14 cellular contexts compared by ENCODE assay signal in genomic region chr1:87969040-87969439, GRCh38.
DNase-seq lines count a peak whose midpoint lies in the region; ATAC-seq, FAIRE-seq and TF ChIP-seq lines count a peak whose summit lies in the region.
"Had no signal": no experiment of that assay in that cellular context is flagged by ENCODE, and none has a peak within 500 bp of the region (broad histone marks: within the 10 kb centered on the region; RNA-seq: fewer than 3 reads in every experiment).

No MANE protein-coding gene starts in this region.

- intact Hi-C loops in IMR-90 (cut with micrococcal nuclease): no loop called here
- intact Hi-C loops in thyroid gland (cut with DNase I): no loop called here

- no peak overlapping the region for H2BK120ac ChIP-seq in IMR-90 (ENCODE audit: low read depth, low read length)

- H3K4me2 ChIP-seq in IMR-90 (ENCODE audit: low read depth, low read length): no peak overlapping the region
- H3K4me2 ChIP-seq in astrocyte (ENCODE audit: low read length): peak overlapping the region; percentile 77
- no peak overlapping the region for H3K4me2 ChIP-seq in neural cell (ENCODE audit: low read length)

- no peaks in the 10 kb centered on the region for H3K36me3 Mint-ChIP-seq in astrocyte (ENCODE audit: low read depth, unreplicated experiment)
- H3K36me3 Mint-ChIP-seq: CD4-positive, CD25-positive, alpha-beta regulatory T cell had no signal

- H3K4me1 ChIP-seq in IMR-90 (ENCODE audit: control insufficient read depth, insufficient read depth, low read length): peaks cover 11% of the 10 kb centered on the region
- peaks cover 17% of the 10 kb centered on the region for H3K4me1 ChIP-seq in astrocyte (ENCODE audit: insufficient read depth, low read length)
- H3K4me1 ChIP-seq in thyroid gland: peaks cover 14 to 15% of the 10 kb centered on the region in 2 donors

- no peak overlapping the region for H4K91ac ChIP-seq in IMR-90 (ENCODE audit: insufficient read depth, low read depth, low read length)

- H4K20me1 ChIP-seq in IMR-90 (ENCODE audit: insufficient read depth, low read length) (no peaks in the 10 kb centered on the region), astrocyte (ENCODE audit: insufficient read depth, low read length) (no peaks in the 10 kb centered on the region), neural cell (ENCODE audit: insufficient read depth) (no peaks in the 10 kb centered on the region)

- H4K8ac ChIP-seq in IMR-90 (ENCODE audit: low read depth in 2 of 2, low read length in 2 of 2): peak overlapping the region; percentile 2 to 65; a peak in 2 of 4 replicates

- TF ChIP-seq EP300 in neural cell (conservative IDR thresholded peaks at IDR 0.05; ENCODE audit: poor library complexity, severe bottlenecking): peak; percentile 64

- H3K4me1 Mint-ChIP-seq in astrocyte (ENCODE audit: low read depth, unreplicated experiment): peaks cover 16% of the 10 kb centered on the region
- H3K4me1 Mint-ChIP-seq: CD4-positive, CD25-positive, alpha-beta regulatory T cell had no signal

- CTCF ChIA-PET in IMR-90 (lab: Yijun Ruan, JAX): interaction anchor here (0.7 to 1.2 kb wide), 3 partner anchors 13 to 38 kb away, joined by 3 to 4 read pairs (median 3); no protein-coding TSS in a partner anchor

- H3K27me3 Mint-ChIP-seq in astrocyte (ENCODE audit: low read depth, unreplicated experiment): no peaks in the 10 kb centered on the region
- H3K27me3 Mint-ChIP-seq: CD4-positive, CD25-positive, alpha-beta regulatory T cell had no signal

- no peak for TF ChIP-seq RAD21 in IMR-90 (IDR thresholded peaks at IDR 0.05; ENCODE audit: low read length)
- TF ChIP-seq RAD21 in neural cell (conservative IDR thresholded peaks at IDR 0.05): no peak

- FAIRE-seq in astrocyte (lab: Jason Lieb, UNC): no peak

- DNase-seq in IMR-90 (no peak), astrocyte (ENCODE audit: low read depth) (no peak), thyroid gland (no peak), NCI-H345 (lab: John Stamatoyannopoulos, UW) (no peak), DMS 273 (lab: John Stamatoyannopoulos, UW; ENCODE audit: unreplicated experiment) (no peak), germinal center (ENCODE audit: low spot score) (no peak)
- DNase-seq: CD4-positive, CD25-positive, alpha-beta regulatory T cell; DMS53; NCI-H1092; NCI-H146; NCI-H2081; NCI-H524 had no signal

- H2AFZ ChIP-seq in IMR-90 (replicated peaks; ENCODE audit: low read length, poor library complexity): no peak overlapping the region
- no peak overlapping the region for H2AFZ ChIP-seq in astrocyte (ENCODE audit: low read depth, low read length)
- H2AFZ ChIP-seq in neural cell (ENCODE audit: low read depth, low read length): no peak overlapping the region

- H3K9me1 ChIP-seq in IMR-90 (ENCODE audit: insufficient read depth, low read length): 0 out of 2 replicates have a peak, but pooled peaks cover 5% of the 10 kb centered on the region

- peaks cover 2% of the 10 kb centered on the region for H3K9me3 Mint-ChIP-seq in astrocyte (ENCODE audit: unreplicated experiment)

- no peak overlapping the region for H2BK20ac ChIP-seq in IMR-90 (ENCODE audit: low read depth, low read length)

- H3K9ac ChIP-seq in IMR-90 (ENCODE audit: low read depth, low read length) (no peak overlapping the region), astrocyte (ENCODE audit: low read length) (no peak overlapping the region), neural cell (ENCODE audit: low read length) (peak overlapping the region; percentile 30)

- H3K79me1 ChIP-seq in IMR-90 (ENCODE audit: low read depth in 1 of 2, low read length in 2 of 2): no peaks in the 10 kb centered on the region

- H3K4ac ChIP-seq in IMR-90 (ENCODE audit: low read depth, low read length): no peak overlapping the region

- no peak overlapping the region for H3K27ac Mint-ChIP-seq in astrocyte (ENCODE audit: unreplicated experiment)
- H3K27ac Mint-ChIP-seq: CD4-positive, CD25-positive, alpha-beta regulatory T cell had no signal

- H3K14ac ChIP-seq in IMR-90 (replicated peaks; ENCODE audit: low read depth, low read length): no peak overlapping the region

- no peak for ATAC-seq in IMR-90 (ENCODE audit: low read depth)
- ATAC-seq in GM18498 (IDR thresholded peaks at IDR 0.05; ENCODE audit: unreplicated experiment): no peak

- no peak overlapping the region for H3K4me3 ChIP-seq in IMR-90 (ENCODE audit: insufficient read depth, low read depth, low read length)
- no peak overlapping the region for H3K4me3 ChIP-seq in astrocyte (ENCODE audit: insufficient read depth, low read depth, low read length)
- H3K4me3 ChIP-seq in neural cell (ENCODE audit: low read length): peak overlapping the region; percentile 32
- no peak overlapping the region for H3K4me3 ChIP-seq in thyroid gland (replicated peaks in 1 of 3)

- H3K79me2 ChIP-seq in astrocyte (ENCODE audit: insufficient read depth, low read length) (no peaks in the 10 kb centered on the region), neural cell (replicated peaks; ENCODE audit: insufficient read depth, low read length) (no peaks in the 10 kb centered on the region)

- H3K27me3 ChIP-seq in IMR-90 (ENCODE audit: control insufficient read depth, insufficient read depth, low read length): no peaks in the 10 kb centered on the region
- no peaks in the 10 kb centered on the region for H3K27me3 ChIP-seq in astrocyte (ENCODE audit: insufficient read depth, low read length)
- H3K27me3 ChIP-seq in neural cell (ENCODE audit: insufficient read depth, low read depth, low read length): no peaks in the 10 kb centered on the region
- no peaks in the 10 kb centered on the region for H3K27me3 ChIP-seq in thyroid gland

- no peak overlapping the region for H3K18ac ChIP-seq in IMR-90 (ENCODE audit: low read depth, low read length)

- no CpG with 5 or more reads among the region's 2 CpGs for WGBS in IMR-90 (ENCODE audit: extremely low coverage in 2 of 2, insufficient read length in 1 of 2), 2 experiments
- WGBS in thyroid gland, 2 donors: 70 to 82% methylated on average over 2 of the region's 2 CpGs

- H3K23ac ChIP-seq in IMR-90 (ENCODE audit: low read depth, low read length): no peak overlapping the region

- no peak overlapping the region for H4K5ac ChIP-seq in IMR-90 (ENCODE audit: low read depth, low read length)

- no peak overlapping the region for H2AK9ac ChIP-seq in IMR-90 (replicated peaks; ENCODE audit: low read depth, low read length, poor library complexity)

- dilution Hi-C loops in IMR-90 (cut with HindIII; ENCODE audit: low sequenced_read_pairs, unreplicated experiment): no loop called here

- H3K9me3 ChIP-seq in IMR-90 (ENCODE audit: control insufficient read depth, insufficient read depth, low read length) (no peaks in the 10 kb centered on the region), astrocyte (ENCODE audit: insufficient read depth, low read depth, low read length) (no peaks in the 10 kb centered on the region), neural cell (ENCODE audit: low read length) (no peaks in the 10 kb centered on the region), thyroid gland (no peaks in the 10 kb centered on the region)

- H2BK5ac ChIP-seq in IMR-90 (ENCODE audit: low read depth, low read length, poor library complexity, severe bottlenecking): no peak overlapping the region

- no peak overlapping the region for H3K56ac ChIP-seq in IMR-90 (ENCODE audit: extremely low read depth, insufficient read depth, low read length)

- no peak overlapping the region for H3K4me3 Mint-ChIP-seq in astrocyte (ENCODE audit: unreplicated experiment)
- H3K4me3 Mint-ChIP-seq: CD4-positive, CD25-positive, alpha-beta regulatory T cell had no signal

- H2BK15ac ChIP-seq in IMR-90 (ENCODE audit: low read depth, low read length): no peak overlapping the region

- no TSS peak for BruUV-seq in IMR-90 (replicated peaks; lab: Mats Ljungman, UMichigan)

- H2AK5ac ChIP-seq in IMR-90 (ENCODE audit: low read depth, low read length): no peak overlapping the region

- no peaks in the 10 kb centered on the region for H3F3A ChIP-seq in neural cell (ENCODE audit: insufficient read depth, low read length, poor library complexity, severe bottlenecking)

- POLR2A ChIA-PET in IMR-90 (lab: Charles Lee; ENCODE audit: unreplicated experiment): no interaction called here

- no peak overlapping the region for H3K27ac ChIP-seq in IMR-90 (ENCODE audit: insufficient read depth, low read length)
- H3K27ac ChIP-seq in astrocyte (ENCODE audit: low read depth, low read length): peak overlapping the region; percentile 68
- peak overlapping the region; percentile 72 for H3K27ac ChIP-seq in neural cell (ENCODE audit: low read length)
- H3K27ac ChIP-seq in thyroid gland: peak overlapping the region; percentile 64 to 86 (median 75)

- no peak for TF ChIP-seq CTCF in IMR-90 (conservative IDR thresholded peaks at IDR 0.05; ENCODE audit: low read depth, low read length)
- TF ChIP-seq CTCF in astrocyte (IDR thresholded peaks at IDR 0.05; ENCODE audit: insufficient read depth, low read depth, low read length): no peak
- no peak for TF ChIP-seq CTCF in neural cell (IDR thresholded peaks at IDR 0.05; ENCODE audit: poor library complexity, severe bottlenecking)
- no peak for TF ChIP-seq CTCF in thyroid gland (IDR thresholded peaks at IDR 0.05)

- no peaks in the 10 kb centered on the region for H3K36me3 ChIP-seq in IMR-90 (ENCODE audit: control insufficient read depth, insufficient read depth, low read length)
- no peaks in the 10 kb centered on the region for H3K36me3 ChIP-seq in astrocyte (ENCODE audit: insufficient read depth, low read length)
- no peaks in the 10 kb centered on the region for H3K36me3 ChIP-seq in neural cell (ENCODE audit: insufficient read depth, low read length)
- H3K36me3 ChIP-seq in thyroid gland: no peaks in the 10 kb centered on the region

- H3K9me2 ChIP-seq in neural cell (ENCODE audit: insufficient read depth, low read length): no peaks in the 10 kb centered on the region

- in situ Hi-C loops in IMR-90 (cut with MboI; ENCODE audit: low sequenced_read_pairs): no loop called here

- TF ChIP-seq POLR2A in IMR-90 (IDR thresholded peaks at IDR 0.05; ENCODE audit: low read depth, low read length) (no peak), thyroid gland (IDR thresholded peaks at IDR 0.05) (no peak)

TF ChIP-seq in IMR-90, 13 proteins besides CTCF, POLR2A, EP300 and RAD21 (continues in another document):
- no peak for TF ChIP-seq MAZ (IDR thresholded peaks at IDR 0.05; ENCODE audit: borderline replicate concordance, low read depth, low read length)
- no peak for TF ChIP-seq FOS (IDR thresholded peaks at IDR 0.05; ENCODE audit: low read depth, low read length)

TF ChIP-seq in neural cell, 6 proteins besides CTCF, POLR2A, EP300 and RAD21 (continues in another document):
- no peak for TF ChIP-seq SMC3 (conservative IDR thresholded peaks at IDR 0.05; ENCODE audit: poor library complexity)
- TF ChIP-seq EZH2 (IDR thresholded peaks at IDR 0.05; ENCODE audit: borderline replicate concordance, insufficient read depth, low read length, poor library complexity, severe bottlenecking): no peak
- TF ChIP-seq TAF1 (IDR thresholded peaks at IDR 0.05; ENCODE audit: low read depth): no peak
- no peak for TF ChIP-seq MXI1 (conservative IDR thresholded peaks at IDR 0.05; ENCODE audit: poor library complexity, severe bottlenecking)
- peak; percentile 75 for TF ChIP-seq POLR2AphosphoS5 (IDR thresholded peaks at IDR 0.05)
